1 cellular context compared by ENCODE assay signal in the genomic region with DNA sequence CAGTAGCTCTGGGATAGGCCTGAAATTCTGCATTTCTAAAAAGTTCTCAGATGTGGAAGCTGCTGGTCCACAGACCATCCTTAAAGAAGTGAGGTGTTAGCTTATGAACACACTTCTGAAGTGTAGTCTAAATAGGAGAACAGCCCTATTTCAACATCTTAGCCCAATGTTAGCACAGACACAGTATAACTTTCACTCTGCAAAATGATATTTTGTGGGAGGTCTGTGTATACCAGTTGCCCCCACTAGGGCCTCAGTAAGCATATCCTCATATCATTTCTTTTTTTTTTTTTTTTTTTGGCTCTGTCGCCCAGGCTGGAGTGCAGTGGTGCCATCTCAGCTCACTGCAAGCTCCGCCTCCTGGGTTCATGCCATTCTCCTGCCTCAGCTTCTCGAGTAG.
TF ChIP-seq lines count a peak whose summit lies in the region.

No MANE protein-coding gene starts in this region.

TF ChIP-seq in HepG2, 621 proteins besides CTCF, POLR2A, EP300 and RAD21:
- TF ChIP-seq ZNF235 (CRISPR knock-in tag; IDR thresholded peaks at IDR 0.05; ENCODE audit: borderline replicate concordance) (no peak), CREB1 (IDR thresholded peaks at IDR 0.05) (no peak), CREB1 (CRISPR knock-in tag; IDR thresholded peaks at IDR 0.05) (no peak), CEBPB (IDR thresholded peaks at IDR 0.05; ENCODE audit: borderline replicate concordance, low read depth, low read length) (peak; percentile 62; the same call in 1 of the 2 replicates)
- TF ChIP-seq, protein P1, sequence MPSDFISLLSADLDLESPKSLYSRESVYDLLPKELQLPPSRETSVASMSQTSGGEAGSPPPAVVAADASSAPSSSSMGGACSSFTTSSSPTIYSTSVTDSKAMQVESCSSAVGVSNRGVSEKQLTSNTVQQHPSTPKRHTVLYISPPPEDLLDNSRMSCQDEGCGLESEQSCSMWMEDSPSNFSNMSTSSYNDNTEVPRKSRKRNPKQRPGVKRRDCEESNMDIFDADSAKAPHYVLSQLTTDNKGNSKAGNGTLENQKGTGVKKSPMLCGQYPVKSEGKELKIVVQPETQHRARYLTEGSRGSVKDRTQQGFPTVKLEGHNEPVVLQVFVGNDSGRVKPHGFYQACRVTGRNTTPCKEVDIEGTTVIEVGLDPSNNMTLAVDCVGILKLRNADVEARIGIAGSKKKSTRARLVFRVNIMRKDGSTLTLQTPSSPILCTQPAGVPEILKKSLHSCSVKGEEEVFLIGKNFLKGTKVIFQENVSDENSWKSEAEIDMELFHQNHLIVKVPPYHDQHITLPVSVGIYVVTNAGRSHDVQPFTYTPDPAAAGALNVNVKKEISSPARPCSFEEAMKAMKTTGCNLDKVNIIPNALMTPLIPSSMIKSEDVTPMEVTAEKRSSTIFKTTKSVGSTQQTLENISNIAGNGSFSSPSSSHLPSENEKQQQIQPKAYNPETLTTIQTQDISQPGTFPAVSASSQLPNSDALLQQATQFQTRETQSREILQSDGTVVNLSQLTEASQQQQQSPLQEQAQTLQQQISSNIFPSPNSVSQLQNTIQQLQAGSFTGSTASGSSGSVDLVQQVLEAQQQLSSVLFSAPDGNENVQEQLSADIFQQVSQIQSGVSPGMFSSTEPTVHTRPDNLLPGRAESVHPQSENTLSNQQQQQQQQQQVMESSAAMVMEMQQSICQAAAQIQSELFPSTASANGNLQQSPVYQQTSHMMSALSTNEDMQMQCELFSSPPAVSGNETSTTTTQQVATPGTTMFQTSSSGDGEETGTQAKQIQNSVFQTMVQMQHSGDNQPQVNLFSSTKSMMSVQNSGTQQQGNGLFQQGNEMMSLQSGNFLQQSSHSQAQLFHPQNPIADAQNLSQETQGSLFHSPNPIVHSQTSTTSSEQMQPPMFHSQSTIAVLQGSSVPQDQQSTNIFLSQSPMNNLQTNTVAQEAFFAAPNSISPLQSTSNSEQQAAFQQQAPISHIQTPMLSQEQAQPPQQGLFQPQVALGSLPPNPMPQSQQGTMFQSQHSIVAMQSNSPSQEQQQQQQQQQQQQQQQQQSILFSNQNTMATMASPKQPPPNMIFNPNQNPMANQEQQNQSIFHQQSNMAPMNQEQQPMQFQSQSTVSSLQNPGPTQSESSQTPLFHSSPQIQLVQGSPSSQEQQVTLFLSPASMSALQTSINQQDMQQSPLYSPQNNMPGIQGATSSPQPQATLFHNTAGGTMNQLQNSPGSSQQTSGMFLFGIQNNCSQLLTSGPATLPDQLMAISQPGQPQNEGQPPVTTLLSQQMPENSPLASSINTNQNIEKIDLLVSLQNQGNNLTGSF (CRISPR knock-in tag; IDR thresholded peaks at IDR 0.05), result no peak
